8 cellular contexts compared by ENCODE assay signal in genomic region chr11:67118059-67118766, GRCh38. TPM values are rescaled to one million over a fixed set of nuclear protein-coding genes. Genes with fewer than 3 reads are reported as not detected.
DNase-seq lines count a peak whose midpoint lies in the region; ATAC-seq and TF ChIP-seq lines count a peak whose summit lies in the region.

No MANE protein-coding gene starts in this region.

- no peaks in the 10 kb centered on the region for H3K27me3 ChIP-seq in left lung

- no peaks in the 10 kb centered on the region for H3K9me3 ChIP-seq in left lung

- H3K4me1 ChIP-seq in left lung, result peaks cover 18 to 39% of the 10 kb centered on the region in 2 donors

- peak; percentile 63 for TF ChIP-seq POLR2A in GM19193 (IDR thresholded peaks at IDR 0.05; ENCODE audit: extremely low read depth, insufficient read depth, insufficient read length)

- intact Hi-C loops in left lung (cut with DNase I), result no loop called here

- H3K4me3 ChIP-seq in left lung, result peak overlapping the region; percentile 40 to 84

- no peaks in the 10 kb centered on the region for H3K36me3 ChIP-seq in left lung

- peak; percentile 14 for ATAC-seq in HG03442 (IDR thresholded peaks at IDR 0.05; ENCODE audit: unreplicated experiment)
- ATAC-seq in left lung, result peak; percentile 10

- no peak for TF ChIP-seq CTCF in left lung (IDR thresholded peaks at IDR 0.05)

- DNase-seq in AG08395 (ENCODE audit: low spot score) (peak; percentile 35), cerebellum (ENCODE audit: low spot score) (peak; percentile 39), left lung (peak; percentile 49 to 88), MV-4-11 (lab: John Stamatoyannopoulos, UW) (no peak)
- peak; percentile 67 for DNase-seq in activated CD4-positive, CD25-positive, alpha-beta regulatory T cell treated with anti-CD3 and anti-CD28 coated beads, Interleukin-2, amount 50 U/mL, for 72 hours
- DNase-seq in stimulated activated CD4-positive, alpha-beta T cell treated with anti-CD3 and anti-CD28 coated beads, Interleukin-4, amount 100 ng/mL, for 48 hours (ENCODE audit: low read depth in 2 of 2), result peak; percentile 32 to 40

- H3K27ac ChIP-seq in left lung, result peak overlapping the region; percentile 97

RNA-seq across cellular contexts. Expression of gene KDM2A, which starts 0.8 kb away (rescaled TPM):
- 63.9 TPM for total RNA-seq in cerebellum
- total RNA-seq in left lung, result 10 to 100 TPM; 71.0 to 85.4 TPM
